ENCODE assay signal across 1 cellular context in the genomic region with DNA sequence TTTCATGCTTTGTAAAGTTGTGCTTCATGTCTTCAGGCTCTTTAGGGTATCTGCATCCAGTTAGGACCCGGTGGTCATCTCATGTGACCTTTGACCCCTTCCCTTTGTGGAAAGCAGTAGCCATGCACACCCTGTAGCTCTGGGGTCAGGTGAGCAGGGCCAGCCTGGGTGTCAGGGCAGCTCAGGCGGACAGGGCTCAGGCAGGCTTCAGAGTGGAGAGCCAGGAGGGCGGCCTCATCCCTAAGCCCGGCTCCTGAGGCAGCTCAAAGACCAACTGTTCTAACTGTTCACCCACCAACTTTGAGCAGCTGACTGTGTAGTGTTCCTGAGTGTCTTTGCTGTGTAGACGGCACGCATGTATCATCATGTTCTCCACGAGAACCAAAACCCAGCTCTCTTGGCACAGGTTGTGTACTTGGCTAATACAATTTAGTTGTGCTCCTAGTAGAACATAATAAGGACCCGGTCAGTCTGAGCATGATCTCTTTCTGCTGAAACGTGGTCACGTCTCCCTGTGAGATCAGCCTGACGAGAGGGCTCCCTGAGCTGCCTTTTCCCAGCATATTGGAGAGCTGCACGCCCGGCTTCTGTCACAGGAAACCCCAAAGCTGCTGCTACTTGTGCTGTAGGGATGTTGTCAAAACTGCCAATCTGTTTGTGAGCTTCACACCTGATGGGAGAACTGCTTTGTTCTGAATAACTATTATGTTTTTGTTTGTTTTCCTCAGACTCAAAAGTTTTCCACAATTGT.
TF ChIP-seq lines count a peak whose summit lies in the region.

No MANE protein-coding gene starts in this region.

TF ChIP-seq in GM12878, 131 proteins besides CTCF, POLR2A, EP300 and RAD21:
- TF ChIP-seq KDM1A (IDR thresholded peaks at IDR 0.05; ENCODE audit: borderline replicate concordance) (no peak), NR2C1 (IDR thresholded peaks at IDR 0.05) (peak; percentile 61), NR2F1 (conservative IDR thresholded peaks at IDR 0.05) (peak; percentile 67)
TF ChIP-seq in GM12878: peak in this region for 2.
